In the genomic region with DNA sequence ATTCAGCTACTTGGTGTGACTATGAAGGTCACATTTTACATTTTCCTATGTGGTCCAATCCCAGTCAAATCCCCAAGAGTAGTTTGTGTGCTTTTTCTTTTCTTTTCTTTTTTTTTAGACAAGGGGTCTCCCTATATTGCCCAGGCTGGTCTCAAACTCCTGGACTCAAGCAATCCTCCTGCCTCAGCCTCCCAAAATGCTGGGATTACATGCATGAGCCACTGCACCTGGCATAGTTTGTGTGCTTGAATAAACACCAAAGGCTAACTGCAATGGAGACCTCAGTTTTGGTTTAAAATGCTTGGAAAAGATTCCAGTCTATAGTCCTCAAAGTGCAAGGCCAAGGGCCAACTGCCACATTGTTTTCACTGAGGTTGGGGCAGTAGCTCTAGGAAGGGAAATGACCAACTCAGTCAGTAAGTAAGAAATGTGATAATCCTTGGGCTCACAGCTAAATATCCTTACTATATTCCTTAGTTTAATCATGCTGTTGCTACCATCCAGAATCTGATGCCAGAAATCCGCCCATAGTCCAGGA, we compare ENCODE assay signal across 11 cellular contexts. TPM values are rescaled to one million over a fixed set of nuclear protein-coding genes. Genes with fewer than 3 reads are reported as not detected.
A peak's percentile ranks its signal among the peaks of the same experiment; 100 is the strongest.
DNase-seq lines count a peak whose midpoint lies in the region; ATAC-seq and TF ChIP-seq lines count a peak whose summit lies in the region.
"Had no signal": no experiment of that assay in that cellular context is flagged by ENCODE, and none has a peak within 500 bp of the region (broad histone marks: within the 10 kb centered on the region; RNA-seq: fewer than 3 reads in every experiment).

No MANE protein-coding gene starts in this region.

- H3K9me3 ChIP-seq in BLaER1 (no peaks in the 10 kb centered on the region), osteoblast (ENCODE audit: low read depth, low read length) (no peaks in the 10 kb centered on the region)

- H3K27ac ChIP-seq in BLaER1 (peak overlapping the region; percentile 48), cingulate gyrus (ENCODE audit: low read depth, low read length) (peak overlapping the region; percentile 60), osteoblast (ENCODE audit: low read depth, low read length) (no peak overlapping the region)
- H3K27ac ChIP-seq: HL-60 had no signal

- TF ChIP-seq CTCF in osteoblast (IDR thresholded peaks at IDR 0.05; ENCODE audit: extremely low read depth, low read depth, low read length) (no peak), lower leg skin (IDR thresholded peaks at IDR 0.05) (no peak)

- TF ChIP-seq POLR2A in lower leg skin (IDR thresholded peaks at IDR 0.05): no peak

- H3K9ac ChIP-seq in BLaER1: peak overlapping the region; percentile 2; the same call in 1 of the 2 replicates

- 89 to 92% methylated on average over 1 of the region's 1 CpG for WGBS in lower leg skin, 2 donors

- no peak overlapping the region for H2AFZ ChIP-seq in osteoblast (ENCODE audit: low read length)

- H3K27me3 ChIP-seq in BLaER1: no peaks in the 10 kb centered on the region
- H3K27me3 ChIP-seq in osteoblast (ENCODE audit: insufficient read depth, low read length): no peaks in the 10 kb centered on the region

- H3K4me1 ChIP-seq in BLaER1 (peaks cover 37% of the 10 kb centered on the region), osteoblast (ENCODE audit: insufficient read depth, low read length) (peaks cover 19% of the 10 kb centered on the region)

- H4K20me1 ChIP-seq in BLaER1 (no peaks in the 10 kb centered on the region), osteoblast (ENCODE audit: insufficient read depth, low read length) (peaks cover 16% of the 10 kb centered on the region)

- intact Hi-C loops in lower leg skin (cut with DNase I; ENCODE audit: low total_unique reads) (no loop called here), sciatic nerve (cut with DNase I) (no loop called here)

- H3K4me3 ChIP-seq in BLaER1: no peak overlapping the region
- H3K4me3 ChIP-seq in osteoblast (ENCODE audit: insufficient read depth, low read length): no peak overlapping the region
- H3K4me3 ChIP-seq in lower leg skin (ENCODE audit: low read depth, poor library complexity, severe bottlenecking): no peak overlapping the region

- no peak for ATAC-seq in sciatic nerve

- H3K79me2 ChIP-seq in osteoblast (ENCODE audit: insufficient read depth, low read length): peaks cover 4% of the 10 kb centered on the region

- peak overlapping the region; percentile 73 for H3K4me2 ChIP-seq in BLaER1
- peak overlapping the region; percentile 59 for H3K4me2 ChIP-seq in osteoblast (ENCODE audit: insufficient read depth, low read length)

- H3K36me3 ChIP-seq in BLaER1 (no peaks in the 10 kb centered on the region), osteoblast (ENCODE audit: insufficient read depth, low read length) (no peaks in the 10 kb centered on the region)

- DNase-seq in LHCN-M2 (ENCODE audit: low read depth): peak; percentile 30
- DNase-seq in osteoblast (ENCODE audit: insufficient read length, low spot score, missing footprints): no peak
- DNase-seq in lower leg skin (ENCODE audit: low spot score in 2 of 2): no peak
- no peak for DNase-seq in activated CD4-positive, alpha-beta T cell treated with anti-CD3 and anti-CD28 coated beads for 4 hours
- DNase-seq in sciatic nerve (ENCODE audit: low spot score): no peak
- no peak for DNase-seq in stimulated activated CD4-positive, alpha-beta T cell treated with anti-CD3 and anti-CD28 coated beads, Interleukin-2, amount 100 ng/mL, for 48 hours
- DNase-seq: activated CD8-positive, alpha-beta memory T cell treated with anti-CD3 and anti-CD28 coated beads, Interleukin-2, amount 50 U/mL, for 4 hours; MM.1S had no signal

RNA-seq across cellular contexts. Expression of a gene that starts 38.6 kb away (rescaled TPM):
- total RNA-seq in LHCN-M2 (2014; rRNA removed): 42.5 and 47.9 TPM in 2 replicates
- polyA plus RNA-seq in LHCN-M2 (2012): 36.3 TPM
- total RNA-seq in osteoblast: 25.3 and 25.6 TPM in 2 replicates
- 10 to 100 TPM; 12.8 to 19.4 (median 16.1) TPM for total RNA-seq in lower leg skin
- 30.7 TPM for total RNA-seq in sciatic nerve
